In the genomic region with DNA sequence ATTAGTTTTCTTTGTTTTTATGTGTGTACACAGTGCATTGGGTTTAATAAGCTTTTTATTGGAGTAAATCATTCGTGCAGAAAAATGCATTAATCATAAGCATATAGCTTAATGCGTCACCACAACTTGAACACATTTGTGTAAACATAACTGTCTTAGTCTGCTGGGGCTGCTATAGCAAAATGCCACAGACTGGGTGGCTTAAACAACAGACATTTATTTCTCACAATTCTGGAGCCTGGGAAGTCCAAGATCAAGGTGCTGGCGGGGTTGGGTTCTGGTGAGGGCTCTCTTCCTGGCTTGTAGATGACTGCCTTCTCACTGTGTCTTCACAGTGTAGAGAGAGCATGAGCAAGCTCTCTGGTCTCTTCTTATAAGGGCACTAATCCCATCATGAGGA, we compare ENCODE assay signal across 1 cellular context.
A peak's percentile ranks its signal among the peaks of the same experiment; 100 is the strongest.
TF ChIP-seq lines count a peak whose summit lies in the region.

No MANE protein-coding gene starts in this region.

TF ChIP-seq in SK-N-SH, 30 proteins besides CTCF, POLR2A, EP300 and RAD21:
- TF ChIP-seq, protein P1, sequence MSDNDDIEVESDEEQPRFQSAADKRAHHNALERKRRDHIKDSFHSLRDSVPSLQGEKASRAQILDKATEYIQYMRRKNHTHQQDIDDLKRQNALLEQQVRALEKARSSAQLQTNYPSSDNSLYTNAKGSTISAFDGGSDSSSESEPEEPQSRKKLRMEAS (IDR thresholded peaks at IDR 0.05; ENCODE audit: low read depth): no peak
- TF ChIP-seq, protein P2, sequence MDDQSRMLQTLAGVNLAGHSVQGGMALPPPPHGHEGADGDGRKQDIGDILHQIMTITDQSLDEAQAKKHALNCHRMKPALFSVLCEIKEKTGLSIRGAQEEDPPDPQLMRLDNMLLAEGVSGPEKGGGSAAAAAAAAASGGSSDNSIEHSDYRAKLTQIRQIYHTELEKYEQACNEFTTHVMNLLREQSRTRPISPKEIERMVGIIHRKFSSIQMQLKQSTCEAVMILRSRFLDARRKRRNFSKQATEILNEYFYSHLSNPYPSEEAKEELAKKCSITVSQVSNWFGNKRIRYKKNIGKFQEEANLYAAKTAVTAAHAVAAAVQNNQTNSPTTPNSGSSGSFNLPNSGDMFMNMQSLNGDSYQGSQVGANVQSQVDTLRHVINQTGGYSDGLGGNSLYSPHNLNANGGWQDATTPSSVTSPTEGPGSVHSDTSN (IDR thresholded peaks at IDR 0.05): peak; percentile 11; the same call in 1 of the 2 replicates
